2 cellular contexts compared by ENCODE assay signal in the genomic region with DNA sequence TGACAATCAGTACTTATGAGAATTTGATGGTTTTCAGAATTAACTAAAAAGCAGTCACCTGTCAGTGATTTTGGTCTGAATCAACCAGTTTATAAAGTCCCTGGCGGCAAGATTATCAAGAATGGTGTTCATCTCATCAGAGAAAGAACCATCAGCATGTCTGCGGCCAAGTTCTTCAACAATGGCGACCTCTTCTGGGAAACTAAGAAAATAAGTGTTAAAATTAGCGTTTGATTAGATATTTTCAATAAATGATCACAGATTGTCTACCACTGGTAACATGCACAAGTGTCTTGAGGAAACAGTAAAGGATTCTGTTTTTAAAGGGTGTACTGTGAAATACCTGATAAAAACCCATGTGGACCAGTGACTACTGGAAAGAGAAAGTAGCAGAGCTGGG.
TF ChIP-seq lines count a peak whose summit lies in the region.

No MANE protein-coding gene starts in this region.

TF ChIP-seq in GM23338, 12 proteins besides CTCF, POLR2A, EP300 and RAD21 (continues in another document):
- TF ChIP-seq ZNF331 (CRISPR knock-in tag; IDR thresholded peaks at IDR 0.05; ENCODE audit: low read depth) (no peak), EZH2 (IDR thresholded peaks at IDR 0.05; ENCODE audit: low read depth, unreplicated experiment) (no peak), JUNB (IDR thresholded peaks at IDR 0.05; ENCODE audit: unreplicated experiment) (no peak), CREB1 (CRISPR knock-in tag; IDR thresholded peaks at IDR 0.05; ENCODE audit: low read depth) (no peak), POLR2AphosphoS5 (IDR thresholded peaks at IDR 0.05; ENCODE audit: low read depth) (no peak), EZH2phosphoT487 (IDR thresholded peaks at IDR 0.05; ENCODE audit: unreplicated experiment) (no peak), REST (IDR thresholded peaks at IDR 0.05; ENCODE audit: unreplicated experiment) (no peak), NANOG (IDR thresholded peaks at IDR 0.05; ENCODE audit: borderline replicate concordance) (no peak)
- TF ChIP-seq, protein P1, sequence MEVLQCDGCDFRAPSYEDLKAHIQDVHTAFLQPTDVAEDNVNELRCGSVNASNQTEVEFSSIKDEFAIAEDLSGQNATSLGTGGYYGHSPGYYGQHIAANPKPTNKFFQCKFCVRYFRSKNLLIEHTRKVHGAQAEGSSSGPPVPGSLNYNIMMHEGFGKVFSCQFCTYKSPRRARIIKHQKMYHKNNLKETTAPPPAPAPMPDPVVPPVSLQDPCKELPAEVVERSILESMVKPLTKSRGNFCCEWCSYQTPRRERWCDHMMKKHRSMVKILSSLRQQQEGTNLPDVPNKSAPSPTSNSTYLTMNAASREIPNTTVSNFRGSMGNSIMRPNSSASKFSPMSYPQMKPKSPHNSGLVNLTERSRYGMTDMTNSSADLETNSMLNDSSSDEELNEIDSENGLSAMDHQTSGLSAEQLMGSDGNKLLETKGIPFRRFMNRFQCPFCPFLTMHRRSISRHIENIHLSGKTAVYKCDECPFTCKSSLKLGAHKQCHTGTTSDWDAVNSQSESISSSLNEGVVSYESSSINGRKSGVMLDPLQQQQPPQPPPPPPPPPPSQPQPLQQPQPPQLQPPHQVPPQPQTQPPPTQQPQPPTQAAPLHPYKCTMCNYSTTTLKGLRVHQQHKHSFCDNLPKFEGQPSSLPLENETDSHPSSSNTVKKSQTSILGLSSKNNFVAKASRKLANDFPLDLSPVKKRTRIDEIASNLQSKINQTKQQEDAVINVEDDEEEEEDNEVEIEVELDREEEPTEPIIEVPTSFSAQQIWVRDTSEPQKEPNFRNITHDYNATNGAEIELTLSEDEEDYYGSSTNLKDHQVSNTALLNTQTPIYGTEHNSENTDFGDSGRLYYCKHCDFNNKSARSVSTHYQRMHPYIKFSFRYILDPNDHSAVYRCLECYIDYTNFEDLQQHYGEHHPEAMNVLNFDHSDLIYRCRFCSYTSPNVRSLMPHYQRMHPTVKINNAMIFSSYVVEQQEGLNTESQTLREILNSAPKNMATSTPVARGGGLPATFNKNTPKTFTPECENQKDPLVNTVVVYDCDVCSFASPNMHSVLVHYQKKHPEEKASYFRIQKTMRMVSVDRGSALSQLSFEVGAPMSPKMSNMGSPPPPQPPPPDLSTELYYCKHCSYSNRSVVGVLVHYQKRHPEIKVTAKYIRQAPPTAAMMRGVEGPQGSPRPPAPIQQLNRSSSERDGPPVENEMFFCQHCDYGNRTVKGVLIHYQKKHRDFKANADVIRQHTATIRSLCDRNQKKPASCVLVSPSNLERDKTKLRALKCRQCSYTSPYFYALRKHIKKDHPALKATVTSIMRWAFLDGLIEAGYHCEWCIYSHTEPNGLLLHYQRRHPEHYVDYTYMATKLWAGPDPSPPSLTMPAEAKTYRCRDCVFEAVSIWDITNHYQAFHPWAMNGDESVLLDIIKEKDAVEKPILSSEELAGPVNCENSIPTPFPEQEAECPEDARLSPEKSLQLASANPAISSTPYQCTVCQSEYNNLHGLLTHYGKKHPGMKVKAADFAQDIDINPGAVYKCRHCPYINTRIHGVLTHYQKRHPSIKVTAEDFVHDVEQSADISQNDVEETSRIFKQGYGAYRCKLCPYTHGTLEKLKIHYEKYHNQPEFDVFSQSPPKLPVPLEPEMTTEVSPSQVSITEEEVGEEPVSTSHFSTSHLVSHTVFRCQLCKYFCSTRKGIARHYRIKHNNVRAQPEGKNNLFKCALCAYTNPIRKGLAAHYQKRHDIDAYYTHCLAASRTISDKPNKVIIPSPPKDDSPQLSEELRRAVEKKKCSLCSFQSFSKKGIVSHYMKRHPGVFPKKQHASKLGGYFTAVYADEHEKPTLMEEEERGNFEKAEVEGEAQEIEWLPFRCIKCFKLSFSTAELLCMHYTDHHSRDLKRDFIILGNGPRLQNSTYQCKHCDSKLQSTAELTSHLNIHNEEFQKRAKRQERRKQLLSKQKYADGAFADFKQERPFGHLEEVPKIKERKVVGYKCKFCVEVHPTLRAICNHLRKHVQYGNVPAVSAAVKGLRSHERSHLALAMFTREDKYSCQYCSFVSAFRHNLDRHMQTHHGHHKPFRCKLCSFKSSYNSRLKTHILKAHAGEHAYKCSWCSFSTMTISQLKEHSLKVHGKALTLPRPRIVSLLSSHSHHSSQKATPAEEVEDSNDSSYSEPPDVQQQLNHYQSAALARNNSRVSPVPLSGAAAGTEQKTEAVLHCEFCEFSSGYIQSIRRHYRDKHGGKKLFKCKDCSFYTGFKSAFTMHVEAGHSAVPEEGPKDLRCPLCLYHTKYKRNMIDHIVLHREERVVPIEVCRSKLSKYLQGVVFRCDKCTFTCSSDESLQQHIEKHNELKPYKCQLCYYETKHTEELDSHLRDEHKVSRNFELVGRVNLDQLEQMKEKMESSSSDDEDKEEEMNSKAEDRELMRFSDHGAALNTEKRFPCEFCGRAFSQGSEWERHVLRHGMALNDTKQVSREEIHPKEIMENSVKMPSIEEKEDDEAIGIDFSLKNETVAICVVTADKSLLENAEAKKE (CRISPR knock-in tag; IDR thresholded peaks at IDR 0.05): no peak
- TF ChIP-seq, protein P2, sequence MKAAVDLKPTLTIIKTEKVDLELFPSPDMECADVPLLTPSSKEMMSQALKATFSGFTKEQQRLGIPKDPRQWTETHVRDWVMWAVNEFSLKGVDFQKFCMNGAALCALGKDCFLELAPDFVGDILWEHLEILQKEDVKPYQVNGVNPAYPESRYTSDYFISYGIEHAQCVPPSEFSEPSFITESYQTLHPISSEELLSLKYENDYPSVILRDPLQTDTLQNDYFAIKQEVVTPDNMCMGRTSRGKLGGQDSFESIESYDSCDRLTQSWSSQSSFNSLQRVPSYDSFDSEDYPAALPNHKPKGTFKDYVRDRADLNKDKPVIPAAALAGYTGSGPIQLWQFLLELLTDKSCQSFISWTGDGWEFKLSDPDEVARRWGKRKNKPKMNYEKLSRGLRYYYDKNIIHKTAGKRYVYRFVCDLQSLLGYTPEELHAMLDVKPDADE (IDR thresholded peaks at IDR 0.05): no peak

TF ChIP-seq in H1, 55 proteins besides CTCF, POLR2A, EP300 and RAD21:
- no peak for TF ChIP-seq BCL11A (IDR thresholded peaks at IDR 0.05; ENCODE audit: low read depth in 2 of 2, low read length in 2 of 2)
- no peak for TF ChIP-seq CHD2 (IDR thresholded peaks at IDR 0.05; ENCODE audit: low read length)
- no peak for TF ChIP-seq NRF1 (IDR thresholded peaks at IDR 0.05; ENCODE audit: low read depth, low read length)
- TF ChIP-seq CBX8 (IDR thresholded peaks at IDR 0.05; ENCODE audit: borderline replicate concordance, low read depth, low read length): no peak
- TF ChIP-seq GABPA (IDR thresholded peaks at IDR 0.05; ENCODE audit: borderline replicate concordance, insufficient read depth, low read length): no peak
- no peak for TF ChIP-seq KDM1A (IDR thresholded peaks at IDR 0.05; ENCODE audit: borderline replicate concordance, low read length)
- TF ChIP-seq YY1 (IDR thresholded peaks at IDR 0.05; ENCODE audit: low read depth, low read length): no peak
- TF ChIP-seq CREB1 (IDR thresholded peaks at IDR 0.05): no peak
- no peak for TF ChIP-seq MAFK (IDR thresholded peaks at IDR 0.05; ENCODE audit: low read depth, low read length)
- no peak for TF ChIP-seq KDM5A (IDR thresholded peaks at IDR 0.05; ENCODE audit: low read length)
- no peak for TF ChIP-seq SRF (IDR thresholded peaks at IDR 0.05; ENCODE audit: low read depth, low read length)
- no peak for TF ChIP-seq RNF2 (IDR thresholded peaks at IDR 0.05; ENCODE audit: borderline replicate concordance, low read depth, low read length, missing control alignments, poor library complexity, severe bottlenecking)
- no peak for TF ChIP-seq TEAD4 (IDR thresholded peaks at IDR 0.05; ENCODE audit: low read depth, low read length)
- TF ChIP-seq EZH2 (IDR thresholded peaks at IDR 0.05; ENCODE audit: low read depth, low read length, severe bottlenecking): no peak
- no peak for TF ChIP-seq SP4 (IDR thresholded peaks at IDR 0.05; ENCODE audit: low read length)
- TF ChIP-seq HDAC2 (IDR thresholded peaks at IDR 0.05; ENCODE audit: borderline replicate concordance in 1 of 2, low read depth in 2 of 2, low read length in 2 of 2): no peak
- TF ChIP-seq, protein P3, sequence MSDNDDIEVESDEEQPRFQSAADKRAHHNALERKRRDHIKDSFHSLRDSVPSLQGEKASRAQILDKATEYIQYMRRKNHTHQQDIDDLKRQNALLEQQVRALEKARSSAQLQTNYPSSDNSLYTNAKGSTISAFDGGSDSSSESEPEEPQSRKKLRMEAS (IDR thresholded peaks at IDR 0.05): no peak
- no peak for TF ChIP-seq ASH2L (IDR thresholded peaks at IDR 0.05; ENCODE audit: low read length)
- TF ChIP-seq SP2 (IDR thresholded peaks at IDR 0.05; ENCODE audit: low read length): no peak
- TF ChIP-seq CEBPB (IDR thresholded peaks at IDR 0.05; ENCODE audit: low read depth, low read length): no peak
